Comparison of ENCODE assay signal across 36 cellular contexts in genomic region chr11:125218336-125218735, GRCh38. TPM values are rescaled to one million over a fixed set of nuclear protein-coding genes. Genes with fewer than 3 reads are reported as not detected.
"Had no signal": no experiment of that assay in that cellular context is flagged by ENCODE, and none has a peak within 500 bp of the region (broad histone marks: within the 10 kb centered on the region; RNA-seq: fewer than 3 reads in every experiment).

No MANE protein-coding gene starts in this region.

- H3K36me3 ChIP-seq: ascending aorta, cardiac muscle cell had no signal

- H3K36me3 Mint-ChIP-seq: activated CD4-positive, alpha-beta memory T cell treated with anti-CD3 and anti-CD28 coated beads for 36 hours; activated naive CD8-positive, alpha-beta T cell; activated naive CD8-positive, alpha-beta T cell treated with anti-CD3 and anti-CD28 coated beads, Interleukin-2, amount 10 ng/mL, durations not matched to agents 7 days and 5 days; brain had no signal

- H3K4me3 ChIP-seq: ascending aorta, cardiac muscle cell had no signal

- H3K27ac Mint-ChIP-seq: activated B cell treated with CpG ODN at 0.5 μM for 24 hours; activated CD4-positive, alpha-beta memory T cell treated with anti-CD3 and anti-CD28 coated beads for 36 hours; activated CD4-positive, alpha-beta T cell treated with anti-CD3 and anti-CD28 coated beads, Interleukin-2, amount 10 ng/mL, durations not matched to agents 24 days and 14 days; activated CD8-positive, alpha-beta T cell treated with anti-CD3 and anti-CD28 coated beads for 36 hours; activated naive CD4-positive, alpha-beta T cell treated with anti-CD3 and anti-CD28 coated beads for 36 hours; activated naive CD8-positive, alpha-beta T cell; activated naive CD8-positive, alpha-beta T cell treated with anti-CD3 and anti-CD28 coated beads, Interleukin-2, amount 10 ng/mL, durations not matched to agents 7 days and 5 days; activated naive CD8-positive, alpha-beta T cell treated with anti-CD3 and anti-CD28 coated beads, Interleukin-2, amount 50 U/mL, for 24 hours; activated T-cell treated with anti-CD3 and anti-CD28 coated beads, Interleukin-2, amount 50 U/mL, for 72 hours; activated T-helper 1 cell treated with anti-CD3 and anti-CD28 coated beads, Interleukin-12 subunit alpha, Interleukin-12 subunit beta, Interleukin-2, Interleukin-4 antibody, amounts not matched to agents 30 ng/mL and 10 ng/mL and 1 ng/mL, durations not matched to agents 14 hours and 24 hours and 36 hours; activated T-helper 17 cell treated with anti-CD3 and anti-CD28 coated beads, Interleukin-2, amount 50 U/mL, for 72 hours; T-helper 1 cell treated with Interleukin-12 subunit alpha and Interleukin-12 subunit beta and Interleukin-4 antibody, amounts not matched to agents 30 μg/mL and 1 μg/mL, for 36 hours; T-helper 2 cell treated with Interferon-gamma antibody and Interleukin-4, amounts not matched to agents 5 μg/mL and 100 μg/mL, for 36 hours had no signal

- H3K27ac ChIP-seq: ascending aorta, cardiac muscle cell, VCaP had no signal

- H3K4me3 Mint-ChIP-seq: activated B cell treated with CpG ODN at 0.5 μM for 24 hours; activated CD4-positive, alpha-beta memory T cell treated with anti-CD3 and anti-CD28 coated beads for 36 hours; activated CD4-positive, alpha-beta T cell treated with anti-CD3 and anti-CD28 coated beads, Interleukin-2, amount 10 ng/mL, durations not matched to agents 24 days and 14 days; activated CD8-positive, alpha-beta T cell treated with anti-CD3 and anti-CD28 coated beads for 36 hours; activated naive CD4-positive, alpha-beta T cell treated with anti-CD3 and anti-CD28 coated beads for 36 hours; activated naive CD8-positive, alpha-beta T cell; activated naive CD8-positive, alpha-beta T cell treated with anti-CD3 and anti-CD28 coated beads, Interleukin-2, amount 10 ng/mL, durations not matched to agents 7 days and 5 days; activated naive CD8-positive, alpha-beta T cell treated with anti-CD3 and anti-CD28 coated beads, Interleukin-2, amount 50 U/mL, for 24 hours; activated T-cell treated with anti-CD3 and anti-CD28 coated beads, Interleukin-2, amount 50 U/mL, for 4 hours; activated T-cell treated with anti-CD3 and anti-CD28 coated beads, Interleukin-2, amount 50 U/mL, for 72 hours; activated T-helper 1 cell treated with anti-CD3 and anti-CD28 coated beads, Interleukin-12 subunit alpha, Interleukin-12 subunit beta, Interleukin-2, Interleukin-4 antibody, amounts not matched to agents 30 ng/mL and 10 ng/mL and 1 ng/mL, durations not matched to agents 14 hours and 24 hours and 36 hours; activated T-helper 17 cell treated with anti-CD3 and anti-CD28 coated beads, Interleukin-2, amount 50 U/mL, for 72 hours; brain; central memory CD8-positive, alpha-beta T cell; T-helper 1 cell treated with Interleukin-12 subunit alpha and Interleukin-12 subunit beta and Interleukin-4 antibody, amounts not matched to agents 30 μg/mL and 1 μg/mL, for 36 hours; T-helper 2 cell treated with Interferon-gamma antibody and Interleukin-4, amounts not matched to agents 5 μg/mL and 100 μg/mL, for 36 hours had no signal

- H3K9me3 Mint-ChIP-seq: activated B cell treated with CpG ODN at 0.5 μM for 24 hours; activated CD4-positive, alpha-beta memory T cell treated with anti-CD3 and anti-CD28 coated beads for 36 hours; activated CD4-positive, alpha-beta T cell treated with anti-CD3 and anti-CD28 coated beads, Interleukin-2, amount 10 ng/mL, durations not matched to agents 24 days and 14 days; activated CD8-positive, alpha-beta T cell treated with anti-CD3 and anti-CD28 coated beads for 36 hours; activated naive CD4-positive, alpha-beta T cell treated with anti-CD3 and anti-CD28 coated beads for 36 hours; activated naive CD8-positive, alpha-beta T cell treated with anti-CD3 and anti-CD28 coated beads, Interleukin-2, amount 10 ng/mL, durations not matched to agents 7 days and 5 days; activated naive CD8-positive, alpha-beta T cell treated with anti-CD3 and anti-CD28 coated beads, Interleukin-2, amount 50 U/mL, for 24 hours; activated T-cell treated with anti-CD3 and anti-CD28 coated beads, Interleukin-2, amount 50 U/mL, for 4 hours; activated T-cell treated with anti-CD3 and anti-CD28 coated beads, Interleukin-2, amount 50 U/mL, for 72 hours; activated T-helper 1 cell treated with anti-CD3 and anti-CD28 coated beads, Interleukin-12 subunit alpha, Interleukin-12 subunit beta, Interleukin-2, Interleukin-4 antibody, amounts not matched to agents 30 ng/mL and 10 ng/mL and 1 ng/mL, durations not matched to agents 14 hours and 24 hours and 36 hours; activated T-helper 17 cell treated with anti-CD3 and anti-CD28 coated beads, Interleukin-2, amount 50 U/mL, for 72 hours; brain; central memory CD8-positive, alpha-beta T cell; T-helper 1 cell treated with Interleukin-12 subunit alpha and Interleukin-12 subunit beta and Interleukin-4 antibody, amounts not matched to agents 30 μg/mL and 1 μg/mL, for 36 hours; T-helper 2 cell treated with Interferon-gamma antibody and Interleukin-4, amounts not matched to agents 5 μg/mL and 100 μg/mL, for 36 hours had no signal

- H3K27me3 Mint-ChIP-seq: brain had no signal

- H3K27me3 ChIP-seq: ascending aorta, cardiac muscle cell had no signal

- DNase-seq: activated B cell treated with CpG ODN at 0.5 μM for 24 hours; activated CD4-positive, alpha-beta memory T cell treated with anti-CD3 and anti-CD28 coated beads for 36 hours; activated CD4-positive, alpha-beta T cell treated with anti-CD3 and anti-CD28 coated beads for 4 hours; activated CD4-positive, alpha-beta T cell treated with anti-CD3 and anti-CD28 coated beads, Interleukin-2, amount 10 ng/mL, durations not matched to agents 24 days and 14 days; activated CD4-positive, alpha-beta T cell treated with anti-CD3 and anti-CD28 coated beads, Interleukin-2, amount 50 U/mL, for 1 hour; activated CD4-positive, alpha-beta T cell treated with anti-CD3 and anti-CD28 coated beads, Interleukin-2, amount 50 U/mL, for 4 hours; activated CD4-positive, CD25-positive, alpha-beta regulatory T cell treated with anti-CD3 and anti-CD28 coated beads, Interleukin-2, amount 50 U/mL, for 72 hours; activated CD8-positive, alpha-beta memory T cell treated with anti-CD3 and anti-CD28 coated beads, Interleukin-2, amount 50 U/mL, for 4 hours; activated CD8-positive, alpha-beta T cell treated with anti-CD3 and anti-CD28 coated beads for 36 hours; activated effector memory CD4-positive, alpha-beta T cell treated with anti-CD3 and anti-CD28 coated beads, Interleukin-2, amount 50 U/mL, for 16 hours; activated naive CD4-positive, alpha-beta T cell treated with anti-CD3 and anti-CD28 coated beads for 36 hours; activated naive CD4-positive, alpha-beta T cell treated with anti-CD3 and anti-CD28 coated beads, Interleukin-2, amount 50 U/mL, for 16 hours; activated naive CD8-positive, alpha-beta T cell treated with anti-CD3 and anti-CD28 coated beads, Interleukin-2, amount 10 ng/mL, durations not matched to agents 7 days and 5 days; activated naive CD8-positive, alpha-beta T cell treated with anti-CD3 and anti-CD28 coated beads, Interleukin-2, amount 50 U/mL, for 24 hours; activated T-cell treated with anti-CD3 and anti-CD28 coated beads for 4 hours; activated T-cell treated with anti-CD3 and anti-CD28 coated beads, Interleukin-2, amount 50 U/mL, for 1 hour; activated T-cell treated with anti-CD3 and anti-CD28 coated beads, Interleukin-2, amount 50 U/mL, for 4 hours; activated T-cell treated with anti-CD3 and anti-CD28 coated beads, Interleukin-2, amount 50 U/mL, for 72 hours; amygdala; anterior cingulate cortex; cerebellar nuclear complex; T-helper 1 cell; T-helper 2 cell; T-helper 9 cell had no signal

- H3K4me1 Mint-ChIP-seq: activated B cell treated with CpG ODN at 0.5 μM for 24 hours; activated CD4-positive, alpha-beta T cell treated with anti-CD3 and anti-CD28 coated beads, Interleukin-2, amount 10 ng/mL, durations not matched to agents 24 days and 14 days; activated naive CD8-positive, alpha-beta T cell treated with anti-CD3 and anti-CD28 coated beads, Interleukin-2, amount 10 ng/mL, durations not matched to agents 7 days and 5 days; activated naive CD8-positive, alpha-beta T cell treated with anti-CD3 and anti-CD28 coated beads, Interleukin-2, amount 50 U/mL, for 24 hours; activated T-helper 17 cell treated with anti-CD3 and anti-CD28 coated beads, Interleukin-2, amount 50 U/mL, for 72 hours; central memory CD8-positive, alpha-beta T cell had no signal

- H3K9me3 ChIP-seq: ascending aorta had no signal

RNA-seq across cellular contexts. Expression of gene PKNOX2, which starts 53.8 kb away (rescaled TPM):
- total RNA-seq: activated B cell treated with CpG ODN at 0.5 μM for 24 hours; activated CD4-positive, alpha-beta memory T cell treated with anti-CD3 and anti-CD28 coated beads for 36 hours; activated CD4-positive, alpha-beta T cell treated with anti-CD3 and anti-CD28 coated beads, Interleukin-2, amount 10 ng/mL, durations not matched to agents 24 days and 14 days; activated CD8-positive, alpha-beta memory T cell treated with anti-CD3 and anti-CD28 coated beads for 36 hours; activated CD8-positive, alpha-beta T cell treated with anti-CD3 and anti-CD28 coated beads for 36 hours; activated naive CD4-positive, alpha-beta T cell treated with anti-CD3 and anti-CD28 coated beads for 36 hours; activated naive CD8-positive, alpha-beta T cell treated with anti-CD3 and anti-CD28 coated beads, Interleukin-2, amount 10 ng/mL, durations not matched to agents 7 days and 5 days; activated T-cell treated with anti-CD3 and anti-CD28 coated beads, Interleukin-2, amount 50 U/mL, for 72 hours; activated T-helper 1 cell treated with anti-CD3 and anti-CD28 coated beads, Interleukin-12 subunit alpha, Interleukin-12 subunit beta, Interleukin-2, Interleukin-4 antibody, amounts not matched to agents 30 ng/mL and 10 ng/mL and 1 ng/mL, durations not matched to agents 14 hours and 24 hours and 36 hours; activated T-helper 17 cell treated with anti-CD3 and anti-CD28 coated beads, Interleukin-2, amount 50 U/mL, for 72 hours; bronchial epithelial cell had no signal
